In genomic region chr19:58305932-58306323, GRCh38 we compare ENCODE assay signal across 9 cellular contexts. TPM values are rescaled to one million over a fixed set of nuclear protein-coding genes. Genes with fewer than 3 reads are reported as not detected.
DNase-seq lines count a peak whose midpoint lies in the region; ATAC-seq, FAIRE-seq and TF ChIP-seq lines count a peak whose summit lies in the region.
"Had no signal": no experiment of that assay in that cellular context is flagged by ENCODE, and none has a peak within 500 bp of the region (broad histone marks: within the 10 kb centered on the region; RNA-seq: fewer than 3 reads in every experiment).

No MANE protein-coding gene starts in this region.

- H3K27me3 ChIP-seq in HL-60 (ENCODE audit: insufficient read depth, poor library complexity, severe bottlenecking): no peaks in the 10 kb centered on the region
- H3K27me3 ChIP-seq in left lung: no peaks in the 10 kb centered on the region
- no peaks in the 10 kb centered on the region for H3K27me3 ChIP-seq in upper lobe of left lung

- peak overlapping the region; percentile 72 for H3K4me3 ChIP-seq in A549
- H3K4me3 ChIP-seq in HL-60 (replicated peaks; ENCODE audit: insufficient read depth, low read length): peak overlapping the region; percentile 91
- peak overlapping the region; percentile 72 to 77 for H3K4me3 ChIP-seq in left lung
- H3K4me3 ChIP-seq in upper lobe of left lung: peak overlapping the region; percentile 61 to 98 (median 76)

- peaks cover 73% of the 10 kb centered on the region for H3K36me3 Mint-ChIP-seq in activated naive CD8-positive, alpha-beta T cell treated with anti-CD3 and anti-CD28 coated beads, Interleukin-2, amount 50 U/mL, for 24 hours (ENCODE audit: low read depth)

- TF ChIP-seq RAD21 in A549 (conservative IDR thresholded peaks at IDR 0.05 in 1 of 2, IDR thresholded peaks at IDR 0.05 in 1 of 2): no peak

- peak overlapping the region; percentile 99 for H3K27ac Mint-ChIP-seq in activated naive CD8-positive, alpha-beta T cell treated with anti-CD3 and anti-CD28 coated beads, Interleukin-2, amount 50 U/mL, for 24 hours

- peak overlapping the region; percentile 99 for H3K4me3 Mint-ChIP-seq in activated naive CD8-positive, alpha-beta T cell treated with anti-CD3 and anti-CD28 coated beads, Interleukin-2, amount 50 U/mL, for 24 hours

- H3K4me2 ChIP-seq in A549: peak overlapping the region; percentile 83

- ATAC-seq in A549: no peak
- no peak for ATAC-seq in activated naive CD8-positive, alpha-beta T cell treated with anti-CD3 and anti-CD28 coated beads, Interleukin-2, amount 50 U/mL, for 24 hours
- ATAC-seq in left lung: no peak
- ATAC-seq in upper lobe of left lung (ENCODE audit: low FRiP score in 2 of 2): no peak

- DNase-seq in A549 (ENCODE audit: low read depth in 1 of 2, low spot score in 1 of 2) (peak in 1 of 2 experiments; percentile 36), HL-60 (ENCODE audit: low read depth in 1 of 2, low spot score in 1 of 2) (peak in 1 of 2 experiments; percentile 31), left lung (no peak), upper lobe of left lung (no peak), head of caudate nucleus (no peak), midbrain (lab: John Stamatoyannopoulos, UW) (no peak), middle frontal gyrus (ENCODE audit: extremely low spot score, low spot score) (no peak)
- no peak for DNase-seq in activated naive CD8-positive, alpha-beta T cell treated with anti-CD3 and anti-CD28 coated beads, Interleukin-2, amount 50 U/mL, for 24 hours

- 0 out of 3 replicates have a peak, but pooled peaks cover 4% of the 10 kb centered on the region for H3K4me1 ChIP-seq in A549
- H3K4me1 ChIP-seq in left lung: peaks cover 8 to 35% of the 10 kb centered on the region in 2 donors
- H3K4me1 ChIP-seq in upper lobe of left lung: peaks cover 8 to 24% (median 17%) of the 10 kb centered on the region in 4 donors

- intact Hi-C loops in left lung (cut with DNase I): no loop called here
- intact Hi-C loops in head of caudate nucleus (cut with DNase I): loop anchor here (2.0 to 10.0 kb wide), 2 partner anchors 21 to 121 kb away; partner anchors contain the start of genes ZNF274 and ZSCAN22

- CTCF ChIA-PET in A549 (lab: Yijun Ruan, JAX): interaction anchor here (0.7 to 1.1 kb wide), 2 partner anchors 13 to 214 kb away, joined by 3 to 4 read pairs; no protein-coding TSS in a partner anchor

- H3K27ac ChIP-seq in A549: peak overlapping the region; percentile 77 to 89
- H3K27ac ChIP-seq in HL-60 (replicated peaks): peak overlapping the region; percentile 96
- H3K27ac ChIP-seq in left lung: peak overlapping the region in 1 of 2 donors; percentile 89
- H3K27ac ChIP-seq in upper lobe of left lung: peak overlapping the region; percentile 92 to 95 (median 93)

- H3K36me3 ChIP-seq in left lung (peaks cover 0 to 51% of the 10 kb centered on the region in 2 donors), upper lobe of left lung (peaks cover 0 to 37% (median 21%) of the 10 kb centered on the region in 4 donors)

- POLR2A ChIA-PET in A549 (lab: Yijun Ruan, JAX): interaction anchor here (1.1 to 2.3 kb wide), 2 partner anchors 21 to 56 kb away, joined by 5 to 22 read pairs; partner anchors contain the start of genes ZNF497 and ZSCAN22

- peaks cover 48% of the 10 kb centered on the region for H3K4me1 Mint-ChIP-seq in activated naive CD8-positive, alpha-beta T cell treated with anti-CD3 and anti-CD28 coated beads, Interleukin-2, amount 50 U/mL, for 24 hours

- TF ChIP-seq POLR2A in A549 (IDR thresholded peaks at IDR 0.05; ENCODE audit: low read length) (no peak), upper lobe of left lung (IDR thresholded peaks at IDR 0.05) (no peak)

- H3K9me3 ChIP-seq in A549 (peaks cover 62% of the 10 kb centered on the region), left lung (peaks cover 0 to 3% of the 10 kb centered on the region in 2 donors), upper lobe of left lung (peaks cover 0 to 7% (median 2%) of the 10 kb centered on the region in 4 donors)

- no peaks in the 10 kb centered on the region for H3K9me3 Mint-ChIP-seq in activated naive CD8-positive, alpha-beta T cell treated with anti-CD3 and anti-CD28 coated beads, Interleukin-2, amount 50 U/mL, for 24 hours

- no peaks in the 10 kb centered on the region for H3K27me3 Mint-ChIP-seq in activated naive CD8-positive, alpha-beta T cell treated with anti-CD3 and anti-CD28 coated beads, Interleukin-2, amount 50 U/mL, for 24 hours

- 44% methylated on average over 12 of the region's 12 CpGs for WGBS in A549 (ENCODE audit: missing lambda C conversion rate)
- 58 to 67% methylated on average over 12 of the region's 12 CpGs for WGBS in upper lobe of left lung, 2 donors

- no peak for FAIRE-seq in A549 (lab: Jason Lieb, UNC)
- FAIRE-seq: islet of Langerhans had no signal

- TF ChIP-seq EP300 in A549 (IDR thresholded peaks at IDR 0.05) (no peak), upper lobe of left lung (IDR thresholded peaks at IDR 0.05) (no peak)

- TF ChIP-seq CTCF in A549 (IDR thresholded peaks at IDR 0.05): no peak
- no peak for TF ChIP-seq CTCF in HL-60 (IDR thresholded peaks at IDR 0.05; ENCODE audit: insufficient read depth, low read length)
- no peak for TF ChIP-seq CTCF in left lung (IDR thresholded peaks at IDR 0.05)
- TF ChIP-seq CTCF in upper lobe of left lung (IDR thresholded peaks at IDR 0.05): no peak

TF ChIP-seq in A549, 52 proteins besides CTCF, POLR2A, EP300 and RAD21 (continues in another document):
- TF ChIP-seq HOXB13 (CRISPR knock-in tag; IDR thresholded peaks at IDR 0.05; ENCODE audit: low read depth) (no peak), SMC3 (IDR thresholded peaks at IDR 0.05) (no peak), HDAC2 (IDR thresholded peaks at IDR 0.05) (no peak), TP53 (CRISPR knock-in tag; IDR thresholded peaks at IDR 0.05) (no peak), ESRRA (IDR thresholded peaks at IDR 0.05; ENCODE audit: borderline replicate concordance, low read length) (no peak), KDM5A (IDR thresholded peaks at IDR 0.05) (no peak), PBX3 (IDR thresholded peaks at IDR 0.05) (no peak), JUN (IDR thresholded peaks at IDR 0.05) (no peak), SREBF2 (IDR thresholded peaks at IDR 0.05) (no peak), MAZ (IDR thresholded peaks at IDR 0.05; ENCODE audit: borderline replicate concordance, low read depth, low read length) (no peak), NPAS2 (CRISPR knock-in tag; IDR thresholded peaks at IDR 0.05; ENCODE audit: borderline replicate concordance) (no peak), NR3C1 (IDR thresholded peaks at IDR 0.05) (no peak), JUNB (IDR thresholded peaks at IDR 0.05) (no peak)

RNA-seq across cellular contexts. Expression of gene ERVK3-1, which starts 0.8 kb away (rescaled TPM):
- polyA plus RNA-seq in A549 (2011; rRNA removed) (112 and 142 TPM in 2 replicates), A549 (2017; fragmentation: RNase III; extraction: RNeasy Plus Mini Kit Qiagen cat#74134 plus additional on column Dnase treatment) (104 to 126 TPM (median 109 TPM) in 3 replicates)
- 68.7 and 76.9 TPM in 2 replicates for polyA plus RNA-seq in A549 (2012; cell fraction: cytosol; rRNA removed)
- 90.0 and 131 TPM in 2 replicates for polyA plus RNA-seq in A549 (2012; cell fraction: nucleus; rRNA removed)
- 53.7 and 56.4 TPM in 2 replicates for polyA minus RNA-seq in A549 (2011; rRNA and poly(A)+ RNA removed)
- total RNA-seq in left lung (10 to 100 TPM; 25.4 to 31.9 TPM), upper lobe of left lung (10 to 100 TPM; 24.3 to 50.5 (median 37.0) TPM)

RNA-seq across cellular contexts. Expression of gene ZSCAN22, which starts 20.9 kb away (rescaled TPM):
- polyA plus RNA-seq in A549 (2011; rRNA removed): 4.4 and 5.3 TPM in 2 replicates
- polyA plus RNA-seq in A549 (2012; cell fraction: cytosol; rRNA removed): 2.1 and 2.5 TPM in 2 replicates
- 3.0 and 3.6 TPM in 2 replicates for polyA plus RNA-seq in A549 (2012; cell fraction: nucleus; rRNA removed)
- polyA plus RNA-seq in A549 (2017; fragmentation: RNase III; extraction: RNeasy Plus Mini Kit Qiagen cat#74134 plus additional on column Dnase treatment): 2.0 to 2.2 TPM (median 2.0 TPM) in 3 replicates
- polyA minus RNA-seq in A549 (2011; rRNA and poly(A)+ RNA removed): 12.4 and 12.9 TPM in 2 replicates
- total RNA-seq in left lung: 1 to 10 TPM; 3.4 to 3.9 TPM
- total RNA-seq in upper lobe of left lung: 1 to 10 TPM; 1.8 to 6.3 (median 3.7) TPM

RNA-seq across cellular contexts. Expression of gene ZNF8, which starts 27.2 kb away (rescaled TPM):
- polyA plus RNA-seq in A549 (2011; rRNA removed): 4.0 and 5.6 TPM in 2 replicates
- 1.2 and 1.8 TPM in 2 replicates for polyA plus RNA-seq in A549 (2012; cell fraction: cytosol; rRNA removed)
- 4.2 and 6.8 TPM in 2 replicates for polyA plus RNA-seq in A549 (2012; cell fraction: nucleus; rRNA removed)
- 2.0 to 2.3 TPM (median 2.3 TPM) in 3 replicates for polyA plus RNA-seq in A549 (2017; fragmentation: RNase III; extraction: RNeasy Plus Mini Kit Qiagen cat#74134 plus additional on column Dnase treatment)
- polyA minus RNA-seq in A549 (2011; rRNA and poly(A)+ RNA removed): 15.5 and 16.9 TPM in 2 replicates
- total RNA-seq in left lung: 1 to 10 TPM; 5.5 TPM
- total RNA-seq in upper lobe of left lung: 10 to 100 TPM in 1 of 6 donors, 1 to 10 TPM in 5; 4.5 to 13.6 (median 7.1) TPM

RNA-seq across cellular contexts. Expression of gene A1BG, which starts 47.4 kb away (rescaled TPM):
- polyA plus RNA-seq in A549 (2011; rRNA removed) (1.5 and 2.5 TPM in 2 replicates), A549 (2017; fragmentation: RNase III; extraction: RNeasy Plus Mini Kit Qiagen cat#74134 plus additional on column Dnase treatment) (9.3 to 11.1 TPM (median 9.5 TPM) in 3 replicates)
- polyA plus RNA-seq in A549 (2012; cell fraction: cytosol; rRNA removed): 10.7 and 15.5 TPM in 2 replicates
- 12.5 and 14.9 TPM in 2 replicates for polyA plus RNA-seq in A549 (2012; cell fraction: nucleus; rRNA removed)
- 0.15 and 1.0 TPM in 2 replicates for polyA minus RNA-seq in A549 (2011; rRNA and poly(A)+ RNA removed)
- total RNA-seq in left lung (10 to 100 TPM in 1 of 2 donors, 1 to 10 TPM in 1; 9.8 to 10.2 TPM), upper lobe of left lung (10 to 100 TPM in 5 of 6 donors, 1 to 10 TPM in 1; 8.4 to 26.6 (median 16.4) TPM)

RNA-seq across cellular contexts. Expression of gene ZNF497, which starts 56.6 kb away (rescaled TPM):
- polyA plus RNA-seq in A549 (2011; rRNA removed): 1.1 and 1.4 TPM in 2 replicates
- polyA plus RNA-seq in A549 (2012; cell fraction: cytosol; rRNA removed): 1.2 and 1.9 TPM in 2 replicates
- polyA plus RNA-seq in A549 (2012; cell fraction: nucleus; rRNA removed): 8.8 and 15.6 TPM in 2 replicates
- 1.6 to 2.4 TPM (median 2.0 TPM) in 3 replicates for polyA plus RNA-seq in A549 (2017; fragmentation: RNase III; extraction: RNeasy Plus Mini Kit Qiagen cat#74134 plus additional on column Dnase treatment)
- 2.1 and 4.2 TPM in 2 replicates for polyA minus RNA-seq in A549 (2011; rRNA and poly(A)+ RNA removed)
- total RNA-seq in left lung: 1 to 10 TPM in 1 of 2 donors, under 1 TPM in 1; 0.76 to 1.2 TPM
- total RNA-seq in upper lobe of left lung: 10 to 100 TPM in 1 of 6 donors, 1 to 10 TPM in 5; 1.5 to 15.7 (median 4.0) TPM
